ENCODE assay signal across 8 cellular contexts in genomic region chr16:29807426-29808218, GRCh38. TPM values are rescaled to one million over a fixed set of nuclear protein-coding genes. Genes with fewer than 3 reads are reported as not detected.
A peak's percentile ranks its signal among the peaks of the same experiment; 100 is the strongest.
DNase-seq lines count a peak whose midpoint lies in the region; ATAC-seq, FAIRE-seq and TF ChIP-seq lines count a peak whose summit lies in the region.

No MANE protein-coding gene starts in this region.

- intact Hi-C loops in dendritic cell treated with granulocyte-macrophage colony-stimulating factor and Interleukin-4, amounts not matched to agents 40 ng/mL and 50 ng/mL, for 4 days (cut with micrococcal nuclease), result loop anchor here (5.0 kb wide), 1 partner anchor 190 kb away; the partner anchor contains the start of genes HIRIP3 and INO80E
- intact Hi-C loops in HepG2 (cut with micrococcal nuclease; ENCODE audit: unreplicated experiment), result no loop called here

- in situ Hi-C loops in HepG2 (cut with HindIII; ENCODE audit: extremely low pct_ligation_motif_present, low pct_unique_long_range_greater_than_20kb), result loop anchor here (25.0 kb wide), 1 partner anchor 855 kb away; the partner anchor contains the start of genes FBRS and PRR14

- peaks cover 22% of the 10 kb centered on the region for H3K79me2 ChIP-seq in HepG2 (ENCODE audit: insufficient read depth, low read length)

- TF ChIP-seq EP300 in HepG2 (IDR thresholded peaks at IDR 0.05; ENCODE audit: low read depth in 2 of 2, low read length in 2 of 2) (no peak), HepG2 (CRISPR knock-in tag; IDR thresholded peaks at IDR 0.05; ENCODE audit: borderline replicate concordance) (0 out of 2 replicates have a peak, but pooled peaks have one; percentile 13)

- ATAC-seq in HG02885 (IDR thresholded peaks at IDR 0.05; ENCODE audit: poor library complexity, unreplicated experiment) (peak; percentile 20), HepG2 (peak; percentile 2; the same call in 2 of the 3 replicates)

- H2AFZ ChIP-seq in HepG2 (ENCODE audit: low read length), result no peak overlapping the region

- peak; percentile 87 for TF ChIP-seq RAD21 in HepG2 (CRISPR knock-in tag; IDR thresholded peaks at IDR 0.05)

- FAIRE-seq in HepG2 (lab: Jason Lieb, UNC), result peak; percentile 69

- peaks cover 63% of the 10 kb centered on the region for H3K4me1 ChIP-seq in HepG2 (ENCODE audit: insufficient read depth, low read length)

- H3K27me3 ChIP-seq in HepG2 (ENCODE audit: control insufficient read depth in 1 of 2, insufficient read depth in 2 of 2, low read length in 2 of 2), result peaks cover 0 to 4% of the 10 kb centered on the region in 2 experiments; a peak in 2 of 5 replicates

- H3K4me3 ChIP-seq in HepG2 (replicated peaks in 1 of 3; ENCODE audit: insufficient read depth in 1 of 3, low read depth in 2 of 3, low read length in 3 of 3), result peak overlapping the region; percentile 63 to 85 (median 77)

- WGBS in HepG2 (ENCODE audit: low lambda C conversion rate), result 2% methylated on average over 46 of the region's 69 CpGs

- peak overlapping the region; percentile 88 for H3K4me2 ChIP-seq in HepG2 (ENCODE audit: low read depth, low read length)

- H3K27ac Mint-ChIP-seq in dendritic cell treated with granulocyte-macrophage colony-stimulating factor and Interleukin-4, amounts not matched to agents 40 ng/mL and 50 ng/mL, for 4 days, result peak overlapping the region; percentile 95

- CTCF ChIA-PET in HepG2 (lab: Yijun Ruan, JAX; ENCODE audit: low intra/inter-chr PET ratio, low total read pairs), result interaction anchor here (1.8 kb wide), 1 partner anchor 41 kb away, joined by 5 read pairs; no protein-coding TSS in a partner anchor

- H3K27me3 Mint-ChIP-seq in dendritic cell treated with granulocyte-macrophage colony-stimulating factor and Interleukin-4, amounts not matched to agents 40 ng/mL and 50 ng/mL, for 4 days, result peaks cover 13% of the 10 kb centered on the region

- peaks cover 10 to 41% of the 10 kb centered on the region in 2 experiments for H3K36me3 ChIP-seq in HepG2 (replicated peaks in 1 of 2; ENCODE audit: control insufficient read depth in 1 of 2, insufficient read depth in 2 of 2, low read length in 2 of 2)

- H3K4me3 Mint-ChIP-seq in dendritic cell treated with granulocyte-macrophage colony-stimulating factor and Interleukin-4, amounts not matched to agents 40 ng/mL and 50 ng/mL, for 4 days, result peak overlapping the region; percentile 87

- peaks cover 23% of the 10 kb centered on the region; the same call in 1 of the 2 replicates for H4K20me1 ChIP-seq in HepG2 (ENCODE audit: insufficient read depth, low read length)

- peaks cover 62% of the 10 kb centered on the region for H3K36me3 Mint-ChIP-seq in dendritic cell treated with granulocyte-macrophage colony-stimulating factor and Interleukin-4, amounts not matched to agents 40 ng/mL and 50 ng/mL, for 4 days (ENCODE audit: low read depth)

- no peaks in the 10 kb centered on the region for H3K9me3 Mint-ChIP-seq in dendritic cell treated with granulocyte-macrophage colony-stimulating factor and Interleukin-4, amounts not matched to agents 40 ng/mL and 50 ng/mL, for 4 days

- H3K27ac ChIP-seq in HepG2 (ENCODE audit: extremely low read length, insufficient read depth, low read length), result peak overlapping the region; percentile 77

- DNase-seq in DMS153 treated with DMSO at 0.1 percent for 48 hours (lab: John Stamatoyannopoulos, UW; ENCODE audit: unreplicated experiment), result peak; percentile 86
- DNase-seq in NCI-H748 (lab: John Stamatoyannopoulos, UW; ENCODE audit: unreplicated experiment), result peak; percentile 87
- DNase-seq in activated CD4-positive, alpha-beta T cell treated with anti-CD3 and anti-CD28 coated beads, Interleukin-2, amount 50 U/mL, for 24 hours (ENCODE audit: low read depth in 1 of 2, low spot score in 1 of 2), result peak; percentile 79 to 85
- peak; percentile 81 for DNase-seq in HepG2 (ENCODE audit: low spot score)
- DNase-seq in stimulated activated CD4-positive, alpha-beta T cell treated with anti-CD3 and anti-CD28 coated beads, Interleukin-2, amount 100 ng/mL, for 4 hours (ENCODE audit: low read depth), result peak; percentile 83
- DNase-seq in GM19240 (ENCODE audit: insufficient read length, low spot score), result no peak

- POLR2A ChIA-PET in HepG2 (lab: Yijun Ruan, JAX), result interaction anchor here (0.8 to 3.7 kb wide), 23 partner anchors 10 to 258 kb away, joined by 3 to 80 read pairs (median 6); partner anchors contain the start of genes ALDOA, ASPHD1, CDIPT and KCTD13

- peak in 1 of 2 experiments; percentile 22; a peak in 1 of 4 replicates for TF ChIP-seq POLR2A in HepG2 (IDR thresholded peaks at IDR 0.05; ENCODE audit: insufficient read depth in 1 of 2, low read depth in 2 of 2, low read length in 2 of 2)

- peaks cover 71% of the 10 kb centered on the region for H3K4me1 Mint-ChIP-seq in dendritic cell treated with granulocyte-macrophage colony-stimulating factor and Interleukin-4, amounts not matched to agents 40 ng/mL and 50 ng/mL, for 4 days (ENCODE audit: low read depth)

- TSS peak; percentile 53 for BruUV-seq in HepG2 (replicated peaks; lab: Mats Ljungman, UMichigan)

- H3K9ac ChIP-seq in HepG2 (ENCODE audit: insufficient read depth, low read depth, low read length), result peak overlapping the region; percentile 78

- no peaks in the 10 kb centered on the region for H3K9me3 ChIP-seq in HepG2 (ENCODE audit: low read length)

- peak; percentile 89 for TF ChIP-seq CTCF in HepG2 (CRISPR knock-in tag; IDR thresholded peaks at IDR 0.05)

RNA-seq across cellular contexts. Expression of gene MAZ, which starts 1.3 kb away (rescaled TPM):
- total RNA-seq in HepG2 (2016; rRNA removed; fragmentation: Illumina TruSeq; extraction: Trizol), result 229 and 277 TPM in 2 replicates
- total RNA-seq in HepG2 (2016; cell fraction: cytosol; rRNA removed; fragmentation: Illumina TruSeq; extraction: Trizol; ENCODE audit: low read depth), result 423 and 431 TPM in 2 replicates
- total RNA-seq in HepG2 (2016; cell fraction: insoluble cytoplasmic fraction; rRNA removed; fragmentation: Illumina TruSeq; extraction: Trizol), result 196 and 286 TPM in 2 replicates
- 825 and 837 TPM in 2 replicates for total RNA-seq in HepG2 (2016; cell fraction: membrane; rRNA removed; fragmentation: Illumina TruSeq; extraction: Trizol)
- 134 and 167 TPM in 2 replicates for total RNA-seq in HepG2 (2016; cell fraction: nucleus; rRNA removed; fragmentation: Illumina TruSeq; extraction: Trizol)
- polyA plus RNA-seq in HepG2 (2011; rRNA removed), result 203 and 255 TPM in 2 replicates
- polyA plus RNA-seq in HepG2 (2011; cell fraction: cytosol; rRNA removed), result 164 and 235 TPM in 2 replicates
- 242 and 334 TPM in 2 replicates for polyA plus RNA-seq in HepG2 (2011; cell fraction: nucleus; rRNA removed)
- polyA plus RNA-seq in HepG2 (2012), result 301 and 452 TPM in 2 replicates
- 608 and 677 TPM in 2 replicates for polyA plus RNA-seq in HepG2 (2016; cell fraction: cytosol; fragmentation: Illumina TruSeq; extraction: Trizol; ENCODE audit: low read depth)
- polyA plus RNA-seq in HepG2 (2016; cell fraction: insoluble cytoplasmic fraction; fragmentation: Illumina TruSeq; extraction: Trizol; ENCODE audit: low read depth), result 287 and 420 TPM in 2 replicates
- polyA plus RNA-seq in HepG2 (2016; cell fraction: membrane; fragmentation: Illumina TruSeq; extraction: Trizol; ENCODE audit: low read depth), result 1,001 and 1,210 TPM in 2 replicates
- 330 and 379 TPM in 2 replicates for polyA plus RNA-seq in HepG2 (2016; cell fraction: nucleus; fragmentation: Illumina TruSeq; extraction: Trizol; ENCODE audit: insufficient read depth, low read depth)
- 512 and 628 TPM in 2 replicates for polyA minus RNA-seq in HepG2 (2011; rRNA and poly(A)+ RNA removed; ENCODE audit: low replicate concordance)
- polyA minus RNA-seq in HepG2 (2011; cell fraction: cytosol; rRNA and poly(A)+ RNA removed), result 217 and 237 TPM in 2 replicates
- polyA minus RNA-seq in HepG2 (2011; cell fraction: nucleus; rRNA and poly(A)+ RNA removed), result 59.9 and 60.5 TPM in 2 replicates

RNA-seq across cellular contexts. Expression of gene PRRT2, which starts 4.4 kb away (rescaled TPM):
- 0.11 and 0.51 TPM in 2 replicates for total RNA-seq in HepG2 (2016; rRNA removed; fragmentation: Illumina TruSeq; extraction: Trizol)
- not detected in 2 replicates for total RNA-seq in HepG2 (2016; cell fraction: cytosol; rRNA removed; fragmentation: Illumina TruSeq; extraction: Trizol; ENCODE audit: low read depth)
- 0.76 TPM in 1 of 2 replicates, not detected in the other for total RNA-seq in HepG2 (2016; cell fraction: insoluble cytoplasmic fraction; rRNA removed; fragmentation: Illumina TruSeq; extraction: Trizol)
- 0.28 TPM in 1 of 2 replicates, not detected in the other for total RNA-seq in HepG2 (2016; cell fraction: membrane; rRNA removed; fragmentation: Illumina TruSeq; extraction: Trizol)
- 1.1 and 1.4 TPM in 2 replicates for total RNA-seq in HepG2 (2016; cell fraction: nucleus; rRNA removed; fragmentation: Illumina TruSeq; extraction: Trizol)
- 1.1 and 1.8 TPM in 2 replicates for polyA plus RNA-seq in HepG2 (2011; rRNA removed)
- polyA plus RNA-seq in HepG2 (2011; cell fraction: cytosol; rRNA removed), result 0.31 and 0.38 TPM in 2 replicates
- polyA plus RNA-seq in HepG2 (2011; cell fraction: nucleus; rRNA removed), result 16.2 and 16.5 TPM in 2 replicates
- polyA plus RNA-seq in HepG2 (2012), result 1.6 and 1.7 TPM in 2 replicates
- polyA plus RNA-seq in HepG2 (2016; cell fraction: cytosol; fragmentation: Illumina TruSeq; extraction: Trizol; ENCODE audit: low read depth), result 0.08 TPM in 1 of 2 replicates, not detected in the other
- 0.11 and 0.41 TPM in 2 replicates for polyA plus RNA-seq in HepG2 (2016; cell fraction: insoluble cytoplasmic fraction; fragmentation: Illumina TruSeq; extraction: Trizol; ENCODE audit: low read depth)
- polyA plus RNA-seq in HepG2 (2016; cell fraction: membrane; fragmentation: Illumina TruSeq; extraction: Trizol; ENCODE audit: low read depth), result 0.07 and 0.15 TPM in 2 replicates
- 3.5 and 3.7 TPM in 2 replicates for polyA plus RNA-seq in HepG2 (2016; cell fraction: nucleus; fragmentation: Illumina TruSeq; extraction: Trizol; ENCODE audit: insufficient read depth, low read depth)
- 0.07 and 0.56 TPM in 2 replicates for polyA minus RNA-seq in HepG2 (2011; rRNA and poly(A)+ RNA removed; ENCODE audit: low replicate concordance)
- polyA minus RNA-seq in HepG2 (2011; cell fraction: cytosol; rRNA and poly(A)+ RNA removed), result not detected in 2 replicates
- polyA minus RNA-seq in HepG2 (2011; cell fraction: nucleus; rRNA and poly(A)+ RNA removed), result 1.5 and 2.4 TPM in 2 replicates

RNA-seq across cellular contexts. Expression of gene PAGR1, which starts 8.3 kb away (rescaled TPM):
- 66.4 and 74.5 TPM in 2 replicates for total RNA-seq in HepG2 (2016; rRNA removed; fragmentation: Illumina TruSeq; extraction: Trizol)
- 27.0 and 29.8 TPM in 2 replicates for total RNA-seq in HepG2 (2016; cell fraction: cytosol; rRNA removed; fragmentation: Illumina TruSeq; extraction: Trizol; ENCODE audit: low read depth)
- total RNA-seq in HepG2 (2016; cell fraction: insoluble cytoplasmic fraction; rRNA removed; fragmentation: Illumina TruSeq; extraction: Trizol), result 66.8 and 70.4 TPM in 2 replicates
- 60.2 and 69.2 TPM in 2 replicates for total RNA-seq in HepG2 (2016; cell fraction: membrane; rRNA removed; fragmentation: Illumina TruSeq; extraction: Trizol)
- 26.7 and 29.3 TPM in 2 replicates for total RNA-seq in HepG2 (2016; cell fraction: nucleus; rRNA removed; fragmentation: Illumina TruSeq; extraction: Trizol)
- 9.8 and 9.9 TPM in 2 replicates for polyA plus RNA-seq in HepG2 (2011; rRNA removed)
- polyA plus RNA-seq in HepG2 (2011; cell fraction: cytosol; rRNA removed), result 8.4 and 11.4 TPM in 2 replicates
- 21.8 and 24.6 TPM in 2 replicates for polyA plus RNA-seq in HepG2 (2011; cell fraction: nucleus; rRNA removed)
- 18.6 and 19.8 TPM in 2 replicates for polyA plus RNA-seq in HepG2 (2012)
- 35.6 and 42.4 TPM in 2 replicates for polyA plus RNA-seq in HepG2 (2016; cell fraction: cytosol; fragmentation: Illumina TruSeq; extraction: Trizol; ENCODE audit: low read depth)
- polyA plus RNA-seq in HepG2 (2016; cell fraction: insoluble cytoplasmic fraction; fragmentation: Illumina TruSeq; extraction: Trizol; ENCODE audit: low read depth), result 77.4 and 82.7 TPM in 2 replicates
- 57.3 and 67.2 TPM in 2 replicates for polyA plus RNA-seq in HepG2 (2016; cell fraction: membrane; fragmentation: Illumina TruSeq; extraction: Trizol; ENCODE audit: low read depth)
- 45.2 and 52.8 TPM in 2 replicates for polyA plus RNA-seq in HepG2 (2016; cell fraction: nucleus; fragmentation: Illumina TruSeq; extraction: Trizol; ENCODE audit: insufficient read depth, low read depth)
- polyA minus RNA-seq in HepG2 (2011; rRNA and poly(A)+ RNA removed; ENCODE audit: low replicate concordance), result 5.5 and 6.5 TPM in 2 replicates
- 4.8 and 9.2 TPM in 2 replicates for polyA minus RNA-seq in HepG2 (2011; cell fraction: cytosol; rRNA and poly(A)+ RNA removed)
- polyA minus RNA-seq in HepG2 (2011; cell fraction: nucleus; rRNA and poly(A)+ RNA removed), result 15.1 and 19.6 TPM in 2 replicates

RNA-seq across cellular contexts. Expression of gene MVP, which starts 12.6 kb away (rescaled TPM):
- total RNA-seq in HepG2 (2016; rRNA removed; fragmentation: Illumina TruSeq; extraction: Trizol), result 22.0 and 22.9 TPM in 2 replicates
- total RNA-seq in HepG2 (2016; cell fraction: cytosol; rRNA removed; fragmentation: Illumina TruSeq; extraction: Trizol; ENCODE audit: low read depth), result 3.2 and 3.6 TPM in 2 replicates
- 15.3 and 24.2 TPM in 2 replicates for total RNA-seq in HepG2 (2016; cell fraction: insoluble cytoplasmic fraction; rRNA removed; fragmentation: Illumina TruSeq; extraction: Trizol)
- total RNA-seq in HepG2 (2016; cell fraction: membrane; rRNA removed; fragmentation: Illumina TruSeq; extraction: Trizol), result 7.2 and 7.3 TPM in 2 replicates
- total RNA-seq in HepG2 (2016; cell fraction: nucleus; rRNA removed; fragmentation: Illumina TruSeq; extraction: Trizol), result 15.6 and 17.1 TPM in 2 replicates
- 43.5 and 65.5 TPM in 2 replicates for polyA plus RNA-seq in HepG2 (2011; rRNA removed)
- 24.9 and 28.2 TPM in 2 replicates for polyA plus RNA-seq in HepG2 (2011; cell fraction: cytosol; rRNA removed)
- polyA plus RNA-seq in HepG2 (2011; cell fraction: nucleus; rRNA removed), result 68.9 and 74.4 TPM in 2 replicates
- 36.4 and 37.1 TPM in 2 replicates for polyA plus RNA-seq in HepG2 (2012)
- polyA plus RNA-seq in HepG2 (2016; cell fraction: cytosol; fragmentation: Illumina TruSeq; extraction: Trizol; ENCODE audit: low read depth), result 2.1 TPM in 2 replicates
- polyA plus RNA-seq in HepG2 (2016; cell fraction: insoluble cytoplasmic fraction; fragmentation: Illumina TruSeq; extraction: Trizol; ENCODE audit: low read depth), result 14.5 and 16.2 TPM in 2 replicates
- polyA plus RNA-seq in HepG2 (2016; cell fraction: membrane; fragmentation: Illumina TruSeq; extraction: Trizol; ENCODE audit: low read depth), result 4.3 and 4.9 TPM in 2 replicates
- polyA plus RNA-seq in HepG2 (2016; cell fraction: nucleus; fragmentation: Illumina TruSeq; extraction: Trizol; ENCODE audit: insufficient read depth, low read depth), result 18.7 and 20.9 TPM in 2 replicates
- polyA minus RNA-seq in HepG2 (2011; rRNA and poly(A)+ RNA removed; ENCODE audit: low replicate concordance), result 233 and 295 TPM in 2 replicates
- polyA minus RNA-seq in HepG2 (2011; cell fraction: cytosol; rRNA and poly(A)+ RNA removed), result 33.9 and 42.5 TPM in 2 replicates
- 41.5 and 62.7 TPM in 2 replicates for polyA minus RNA-seq in HepG2 (2011; cell fraction: nucleus; rRNA and poly(A)+ RNA removed)

RNA-seq across cellular contexts. Expression of gene KIF22, which starts 17.1 kb away (rescaled TPM):
- total RNA-seq in HepG2 (2016; rRNA removed; fragmentation: Illumina TruSeq; extraction: Trizol), result 103 and 118 TPM in 2 replicates
- 18.5 and 19.7 TPM in 2 replicates for total RNA-seq in HepG2 (2016; cell fraction: cytosol; rRNA removed; fragmentation: Illumina TruSeq; extraction: Trizol; ENCODE audit: low read depth)
- 91.9 and 121 TPM in 2 replicates for total RNA-seq in HepG2 (2016; cell fraction: insoluble cytoplasmic fraction; rRNA removed; fragmentation: Illumina TruSeq; extraction: Trizol)
- total RNA-seq in HepG2 (2016; cell fraction: membrane; rRNA removed; fragmentation: Illumina TruSeq; extraction: Trizol), result 25.3 and 25.9 TPM in 2 replicates
- 125 and 140 TPM in 2 replicates for total RNA-seq in HepG2 (2016; cell fraction: nucleus; rRNA removed; fragmentation: Illumina TruSeq; extraction: Trizol)
- polyA plus RNA-seq in HepG2 (2011; rRNA removed), result 68.4 and 95.8 TPM in 2 replicates
- polyA plus RNA-seq in HepG2 (2011; cell fraction: cytosol; rRNA removed), result 37.5 and 70.2 TPM in 2 replicates
- 159 and 266 TPM in 2 replicates for polyA plus RNA-seq in HepG2 (2011; cell fraction: nucleus; rRNA removed)
- 32.0 and 51.7 TPM in 2 replicates for polyA plus RNA-seq in HepG2 (2012)
- 11.4 and 13.1 TPM in 2 replicates for polyA plus RNA-seq in HepG2 (2016; cell fraction: cytosol; fragmentation: Illumina TruSeq; extraction: Trizol; ENCODE audit: low read depth)
- 85.0 and 106 TPM in 2 replicates for polyA plus RNA-seq in HepG2 (2016; cell fraction: insoluble cytoplasmic fraction; fragmentation: Illumina TruSeq; extraction: Trizol; ENCODE audit: low read depth)
- polyA plus RNA-seq in HepG2 (2016; cell fraction: membrane; fragmentation: Illumina TruSeq; extraction: Trizol; ENCODE audit: low read depth), result 15.8 and 19.2 TPM in 2 replicates
- 240 and 250 TPM in 2 replicates for polyA plus RNA-seq in HepG2 (2016; cell fraction: nucleus; fragmentation: Illumina TruSeq; extraction: Trizol; ENCODE audit: insufficient read depth, low read depth)
- polyA minus RNA-seq in HepG2 (2011; rRNA and poly(A)+ RNA removed; ENCODE audit: low replicate concordance), result 158 and 325 TPM in 2 replicates
- polyA minus RNA-seq in HepG2 (2011; cell fraction: cytosol; rRNA and poly(A)+ RNA removed), result 28.8 and 45.0 TPM in 2 replicates
- 109 and 117 TPM in 2 replicates for polyA minus RNA-seq in HepG2 (2011; cell fraction: nucleus; rRNA and poly(A)+ RNA removed)
